Comparison of ENCODE assay signal across 14 cellular contexts in the genomic region with DNA sequence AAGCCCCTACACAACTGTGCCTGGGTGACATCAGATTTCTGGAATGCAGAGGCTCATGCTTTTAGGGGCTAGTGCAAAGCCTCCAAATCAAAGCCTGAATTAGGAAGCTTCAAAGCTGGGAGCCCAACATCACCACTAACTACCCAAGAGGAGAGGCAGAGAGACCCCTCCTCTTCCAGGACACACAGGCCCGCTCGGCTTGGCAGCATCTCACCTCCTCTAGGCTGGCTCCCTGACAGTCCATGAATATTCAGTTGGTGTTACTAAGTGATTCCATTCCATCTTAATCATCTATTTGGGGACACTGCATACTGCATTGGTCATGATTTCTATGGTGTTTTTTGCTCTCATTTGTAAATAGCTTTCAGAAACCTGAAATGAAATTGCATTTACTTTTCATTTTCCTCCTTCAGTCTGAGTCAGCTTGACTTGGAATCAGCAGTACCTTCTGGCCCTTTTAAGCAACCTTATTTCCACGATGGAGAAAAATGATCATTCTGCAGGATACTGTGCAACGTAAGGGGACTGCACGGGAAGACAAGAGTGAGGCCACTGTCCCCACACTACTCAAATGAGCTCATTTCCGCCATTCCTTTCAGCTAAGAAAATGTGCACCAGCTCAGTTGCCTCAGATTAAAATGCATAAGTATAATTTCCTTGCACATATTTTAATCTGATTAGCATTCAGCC.
A peak's percentile ranks its signal among the peaks of the same experiment; 100 is the strongest.
DNase-seq lines count a peak whose midpoint lies in the region; ATAC-seq lines count a peak whose summit lies in the region.
"Had no signal": no experiment of that assay in that cellular context is flagged by ENCODE, and none has a peak within 500 bp of the region (broad histone marks: within the 10 kb centered on the region; RNA-seq: fewer than 3 reads in every experiment).

No MANE protein-coding gene starts in this region.

- H3K27ac ChIP-seq in cingulate gyrus (ENCODE audit: low read depth, low read length) = peak overlapping the region; percentile 13

- DNase-seq in EL (peak; percentile 43), inferior parietal cortex (ENCODE audit: extremely low spot score) (no peak), RKO (ENCODE audit: low spot score) (no peak), NCI-H1105 (lab: John Stamatoyannopoulos, UW) (no peak)
- DNase-seq in activated effector memory CD4-positive, alpha-beta T cell treated with Interleukin-2 at 50 U/mL for 16 hours = no peak
- DNase-seq: activated CD4-positive, alpha-beta T cell treated with anti-CD3 and anti-CD28 coated beads for 48 hours; immature natural killer cell; IMR-90; NCI-H1417 treated with DMSO at 0.1 percent for 48 hours; NCI-H524; RPMI8226 had no signal

- peak; percentile 47 for ATAC-seq in GM21515 (IDR thresholded peaks at IDR 0.05; ENCODE audit: unreplicated experiment)
- peak; percentile 23 for ATAC-seq in HG03469 (IDR thresholded peaks at IDR 0.05; ENCODE audit: unreplicated experiment)
